22 cellular contexts compared by ENCODE assay signal in genomic region chr2:5766621-5767020, GRCh38.
"Had no signal": no experiment of that assay in that cellular context is flagged by ENCODE, and none has a peak within 500 bp of the region (broad histone marks: within the 10 kb centered on the region; RNA-seq: fewer than 3 reads in every experiment).

No MANE protein-coding gene starts in this region.

- H3K4me1 Mint-ChIP-seq: activated CD8-positive, alpha-beta memory T cell treated with anti-CD3 and anti-CD28 coated beads, Interleukin-2, amount 10 ng/mL, durations not matched to agents 7 days and 5 days; natural killer cell; stimulated activated effector memory CD8-positive, alpha-beta T cell treated with anti-CD3 and anti-CD28 coated beads, Interleukin-12 subunit alpha, Interleukin-12 subunit beta, amount 100 ng/mL, for 72 hours had no signal

- H3K4me3 Mint-ChIP-seq: activated CD8-positive, alpha-beta memory T cell treated with anti-CD3 and anti-CD28 coated beads, Interleukin-2, amount 10 ng/mL, durations not matched to agents 7 days and 5 days; memory B cell; natural killer cell; stimulated activated effector memory CD8-positive, alpha-beta T cell treated with anti-CD3 and anti-CD28 coated beads, Interleukin-12 subunit alpha, Interleukin-12 subunit beta, amount 100 ng/mL, for 72 hours; T-helper 2 cell treated with Interferon-gamma antibody and Interleukin-4, amounts not matched to agents 5 μg/mL and 100 μg/mL, for 36 hours had no signal

- H3K27me3 ChIP-seq: SJSA1, thyroid gland, uterus had no signal

- H3K36me3 ChIP-seq: SJSA1, thyroid gland, uterus had no signal

- H3K27me3 Mint-ChIP-seq: activated CD8-positive, alpha-beta memory T cell treated with anti-CD3 and anti-CD28 coated beads, Interleukin-2, amount 10 ng/mL, durations not matched to agents 7 days and 5 days had no signal

- DNase-seq: activated CD4-positive, alpha-beta T cell treated with anti-CD3 and anti-CD28 coated beads, Interleukin-2, amount 50 U/mL, for 48 hours; activated CD8-positive, alpha-beta memory T cell treated with anti-CD3 and anti-CD28 coated beads, Interleukin-2, amount 10 ng/mL, durations not matched to agents 7 days and 5 days; activated effector memory CD4-positive, alpha-beta T cell treated with Interleukin-2 at 50 U/mL for 16 hours; activated T-cell treated with anti-CD3 and anti-CD28 coated beads, Interleukin-2, amount 50 U/mL, for 1 hour; amygdala; erythroblast; hippocampal formation; kidney; left ventricle myocardium superior; natural killer cell; nucleus accumbens; stimulated activated CD4-positive, alpha-beta T cell treated with anti-CD3 and anti-CD28 coated beads, Interleukin-12 subunit alpha, Interleukin-12 subunit beta, amount 100 ng/mL, for 4 hours; stimulated activated CD4-positive, alpha-beta T cell treated with anti-CD3 and anti-CD28 coated beads, Interleukin-2, amount 100 ng/mL, for 24 hours; thyroid gland; uterus had no signal

- H3K4me1 ChIP-seq: SJSA1, thyroid gland, uterus had no signal

- H3K27ac ChIP-seq: SJSA1, thyroid gland, uterus had no signal

- H3K4me3 ChIP-seq: SJSA1, thyroid gland, uterus had no signal

- H3K9me3 ChIP-seq: thyroid gland, uterus had no signal

- ATAC-seq: activated CD4-positive, CD25-positive, alpha-beta regulatory T cell treated with anti-CD3 and anti-CD28 coated beads, Interleukin-2, amount 50 U/mL, for 24 hours; activated CD8-positive, alpha-beta memory T cell treated with anti-CD3 and anti-CD28 coated beads, Interleukin-2, amount 10 ng/mL, durations not matched to agents 7 days and 5 days; activated naive CD4-positive, alpha-beta T cell treated with anti-CD3 and anti-CD28 coated beads, Interleukin-2, amount 50 U/mL, for 72 hours; left ventricle myocardium superior; natural killer cell; sciatic nerve; stimulated activated effector memory CD8-positive, alpha-beta T cell treated with anti-CD3 and anti-CD28 coated beads, Interleukin-12 subunit alpha, Interleukin-12 subunit beta, amount 100 ng/mL, for 72 hours had no signal

- H3K36me3 Mint-ChIP-seq: activated CD8-positive, alpha-beta memory T cell treated with anti-CD3 and anti-CD28 coated beads, Interleukin-2, amount 10 ng/mL, durations not matched to agents 7 days and 5 days; activated naive CD4-positive, alpha-beta T cell treated with anti-CD3 and anti-CD28 coated beads, Interleukin-2, amount 50 U/mL, for 72 hours; memory B cell; natural killer cell; stimulated activated effector memory CD8-positive, alpha-beta T cell treated with anti-CD3 and anti-CD28 coated beads, Interleukin-12 subunit alpha, Interleukin-12 subunit beta, amount 100 ng/mL, for 72 hours had no signal

- H3K27ac Mint-ChIP-seq: activated CD8-positive, alpha-beta memory T cell treated with anti-CD3 and anti-CD28 coated beads, Interleukin-2, amount 10 ng/mL, durations not matched to agents 7 days and 5 days; activated naive CD4-positive, alpha-beta T cell treated with anti-CD3 and anti-CD28 coated beads, Interleukin-2, amount 50 U/mL, for 72 hours; memory B cell; natural killer cell; stimulated activated effector memory CD8-positive, alpha-beta T cell treated with anti-CD3 and anti-CD28 coated beads, Interleukin-12 subunit alpha, Interleukin-12 subunit beta, amount 100 ng/mL, for 72 hours; T-helper 2 cell treated with Interferon-gamma antibody and Interleukin-4, amounts not matched to agents 5 μg/mL and 100 μg/mL, for 36 hours had no signal

- H3K9me3 Mint-ChIP-seq: T-helper 2 cell treated with Interferon-gamma antibody and Interleukin-4, amounts not matched to agents 5 μg/mL and 100 μg/mL, for 36 hours had no signal
